Comparison of ENCODE assay signal across 17 cellular contexts in the genomic region with DNA sequence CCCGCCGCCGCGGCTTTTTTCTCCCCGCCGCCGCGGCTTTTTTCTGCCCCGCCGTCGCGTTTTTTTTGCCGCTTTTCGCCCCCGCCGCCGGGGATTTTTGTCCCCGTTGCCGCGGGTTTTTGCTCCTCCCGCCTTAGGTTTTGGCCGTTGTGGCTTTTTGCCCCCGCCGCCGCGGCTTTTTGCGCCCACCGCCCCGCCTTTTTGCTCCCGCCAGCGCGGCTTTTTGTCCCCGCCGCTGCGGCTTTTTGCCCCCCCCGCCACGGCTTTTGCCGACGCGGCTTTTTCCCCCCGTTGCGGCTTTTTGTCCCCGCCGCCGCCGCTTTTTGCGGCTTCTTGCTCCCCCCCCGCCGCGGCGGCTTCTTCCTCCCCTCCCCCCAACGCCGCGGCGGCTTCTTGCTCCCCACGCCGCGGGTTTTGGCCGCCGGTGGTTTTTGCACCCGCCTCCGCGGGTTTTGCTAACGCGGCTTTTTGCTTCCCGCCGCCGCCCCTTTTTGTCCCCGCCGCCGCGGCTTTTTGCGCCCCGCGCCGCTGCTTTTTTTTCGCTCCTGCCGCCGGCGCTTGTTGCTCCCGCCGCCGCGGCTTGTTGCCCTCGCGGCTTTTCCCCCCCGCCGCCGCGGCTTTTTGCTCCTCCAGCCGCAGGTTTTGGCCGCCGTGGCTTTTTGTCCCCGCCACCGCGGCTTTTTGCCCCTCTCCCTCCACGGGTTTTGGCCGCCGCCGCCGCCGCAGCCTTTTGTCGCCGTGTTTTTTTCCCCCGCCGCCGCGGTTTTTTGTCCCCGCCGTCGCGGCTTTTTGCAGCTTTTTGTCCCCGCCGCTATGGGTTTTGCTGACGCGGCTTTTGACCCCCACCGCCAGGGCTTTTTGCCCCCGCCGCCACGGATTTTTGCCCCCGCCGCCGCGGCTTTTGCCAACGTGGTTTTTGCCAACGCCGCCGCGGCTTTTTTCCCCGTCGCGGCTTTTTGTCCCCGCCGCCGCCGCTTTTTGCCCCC.
"Had no signal": no experiment of that assay in that cellular context is flagged by ENCODE, and none has a peak within 500 bp of the region (broad histone marks: within the 10 kb centered on the region; RNA-seq: fewer than 3 reads in every experiment).

No MANE protein-coding gene starts in this region.

- H3K27ac Mint-ChIP-seq: activated naive CD4-positive, alpha-beta T cell treated with anti-CD3 and anti-CD28 coated beads, Interleukin-2, amount 50 U/mL, for 24 hours; brain; endodermal cell; neural progenitor cell; stimulated activated naive CD8-positive, alpha-beta T cell treated with anti-CD3 and anti-CD28 coated beads, Interleukin-15, amount 100 ng/mL, for 72 hours had no signal

- H3K4me2 ChIP-seq: neural progenitor cell had no signal

- H3K4me3 Mint-ChIP-seq: activated naive CD4-positive, alpha-beta T cell treated with anti-CD3 and anti-CD28 coated beads, Interleukin-2, amount 50 U/mL, for 24 hours; brain; endodermal cell; neural progenitor cell; stimulated activated naive CD8-positive, alpha-beta T cell treated with anti-CD3 and anti-CD28 coated beads, Interleukin-15, amount 100 ng/mL, for 72 hours had no signal

- H3K36me3 ChIP-seq: neural progenitor cell, thyroid gland, vagina had no signal

- DNase-seq: activated CD4-positive, alpha-beta T cell treated with anti-CD3 and anti-CD28 coated beads, Interleukin-2, amount 50 U/mL, for 1 hour; activated CD4-positive, CD25-positive, alpha-beta regulatory T cell; activated effector memory CD4-positive, alpha-beta T cell treated with Interleukin-2 at 50 U/mL for 16 hours; activated T-cell treated with anti-CD3 and anti-CD28 coated beads, Interleukin-2, amount 50 U/mL, for 1 hour; cerebellar nuclear complex; endodermal cell; foreskin keratinocyte; mesenchymal stem cell; stimulated activated CD4-positive, alpha-beta T cell treated with anti-CD3 and anti-CD28 coated beads, Interleukin-4, amount 100 ng/mL, for 4 hours; stimulated activated naive CD8-positive, alpha-beta T cell treated with anti-CD3 and anti-CD28 coated beads, Interleukin-15, amount 100 ng/mL, for 72 hours; thyroid gland had no signal

- H3K4me3 ChIP-seq: neural progenitor cell, thyroid gland, vagina had no signal

- H3K27ac ChIP-seq: esophagus muscularis mucosa, foreskin keratinocyte, neural progenitor cell, thyroid gland, vagina had no signal

- H3K27me3 ChIP-seq: foreskin keratinocyte, neural progenitor cell, thyroid gland, vagina had no signal

- ATAC-seq: foreskin keratinocyte; sciatic nerve; stimulated activated naive CD8-positive, alpha-beta T cell treated with anti-CD3 and anti-CD28 coated beads, Interleukin-15, amount 100 ng/mL, for 72 hours had no signal

- H3K9me3 ChIP-seq: thyroid gland had no signal

- H3K27me3 Mint-ChIP-seq: brain had no signal

- H3K36me3 Mint-ChIP-seq: brain, neural progenitor cell had no signal

- H3K4me1 Mint-ChIP-seq: activated naive CD4-positive, alpha-beta T cell treated with anti-CD3 and anti-CD28 coated beads, Interleukin-2, amount 50 U/mL, for 24 hours; brain; endodermal cell; neural progenitor cell; stimulated activated naive CD8-positive, alpha-beta T cell treated with anti-CD3 and anti-CD28 coated beads, Interleukin-15, amount 100 ng/mL, for 72 hours had no signal

- H3K4me1 ChIP-seq: foreskin keratinocyte, neural progenitor cell, thyroid gland, vagina had no signal

- H3K9me3 Mint-ChIP-seq: stimulated activated naive CD8-positive, alpha-beta T cell treated with anti-CD3 and anti-CD28 coated beads, Interleukin-15, amount 100 ng/mL, for 72 hours had no signal

- H3K9ac ChIP-seq: neural progenitor cell had no signal
